9 cellular contexts compared by ENCODE assay signal in the genomic region with DNA sequence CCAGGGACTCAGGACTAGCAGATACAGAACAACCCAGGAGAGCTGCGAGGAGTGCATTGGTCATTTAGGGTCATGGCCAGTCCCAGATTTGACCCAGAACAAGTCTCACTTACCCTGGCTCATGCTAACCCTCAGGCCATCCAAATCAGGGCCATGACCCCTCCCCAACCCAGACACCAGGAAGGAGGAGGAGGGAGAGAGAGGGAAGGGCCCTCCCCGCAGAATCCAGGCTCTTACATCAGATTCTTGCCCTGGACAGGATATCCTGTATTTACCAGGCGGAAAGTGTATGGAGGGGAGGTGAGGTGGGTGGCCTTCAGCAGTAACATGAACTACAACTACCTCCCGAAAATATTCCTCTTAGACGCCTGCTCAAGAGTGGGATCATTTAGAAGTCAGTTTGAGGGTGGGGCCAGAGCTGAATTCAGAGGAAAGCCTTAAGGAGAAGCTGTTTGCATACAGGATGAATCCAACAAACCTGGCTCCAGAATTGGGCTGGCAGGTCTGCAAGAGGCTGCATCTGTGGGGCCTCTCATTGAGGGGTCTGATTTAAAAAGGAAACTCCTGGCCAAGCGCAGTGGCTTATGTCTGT. TPM values are rescaled to one million over a fixed set of nuclear protein-coding genes. Genes with fewer than 3 reads are reported as not detected.
DNase-seq lines count a peak whose midpoint lies in the region; ATAC-seq, FAIRE-seq and TF ChIP-seq lines count a peak whose summit lies in the region.
"Had no signal": no experiment of that assay in that cellular context is flagged by ENCODE, and none has a peak within 500 bp of the region (broad histone marks: within the 10 kb centered on the region; RNA-seq: fewer than 3 reads in every experiment).

No MANE protein-coding gene starts in this region.

- no peak for DNase-seq in PC-9
- no peak for DNase-seq in esophagus squamous epithelium (lab: John Stamatoyannopoulos, UW)
- DNase-seq in psoas muscle, result no peak
- no peak for DNase-seq in NK-92 treated with Interleukin-12 subunit alpha and Interleukin-12 subunit beta, amount 100 ng/mL, for 24 hours (lab: John Stamatoyannopoulos, UW)
- no peak for DNase-seq in NCI-H2171 (lab: John Stamatoyannopoulos, UW)
- DNase-seq in HTR-8/SVneo (ENCODE audit: insufficient read length, low spot score), result no peak

- CTCF ChIA-PET in PC-9 (lab: Charles Lee), result no interaction called here

- ATAC-seq in psoas muscle (no peak), GM19467 (IDR thresholded peaks at IDR 0.05; ENCODE audit: unreplicated experiment) (no peak)

- H3K4me1 ChIP-seq in ES-I3 (ENCODE audit: insufficient read depth, low read length) (peaks cover 27% of the 10 kb centered on the region), PC-9 (replicated peaks; ENCODE audit: insufficient read depth) (peaks cover 21% of the 10 kb centered on the region), esophagus squamous epithelium (peaks cover 20 to 75% (median 41%) of the 10 kb centered on the region in 3 donors), psoas muscle (peaks cover 15% of the 10 kb centered on the region)

- H2AFZ ChIP-seq in PC-9, result no peak overlapping the region

- no peak for FAIRE-seq in HTR-8/SVneo (lab: Jason Lieb, UNC)

- H3K9me2 ChIP-seq in PC-9 (ENCODE audit: insufficient read depth), result no peaks in the 10 kb centered on the region

- no TSS peak for BruUV-seq in PC-9 (replicated peaks; lab: Mats Ljungman, UMichigan)

- H3K27ac ChIP-seq in PC-9 (no peak overlapping the region), esophagus squamous epithelium (peak overlapping the region; percentile 46 to 92 (median 86)), psoas muscle (peak overlapping the region; percentile 79)

- peaks cover 2% of the 10 kb centered on the region; the same call in 1 of the 2 replicates for H4K20me1 ChIP-seq in PC-9 (ENCODE audit: insufficient read depth)

- H3K4me3 ChIP-seq in PC-9 (peak overlapping the region; percentile 95; the same call in 1 of the 2 replicates), esophagus squamous epithelium (peak overlapping the region in 3 of 4 donors; percentile 77 to 97 (median 88)), psoas muscle (peak overlapping the region; percentile 100)

- peaks cover 28% of the 10 kb centered on the region; the same call in 1 of the 2 replicates for H3F3A ChIP-seq in PC-9 (ENCODE audit: insufficient read depth, low read depth)

- H3K4me2 ChIP-seq in PC-9, result peak overlapping the region; percentile 97

- H3K36me3 ChIP-seq in ES-I3 (ENCODE audit: insufficient read depth, low read length) (peaks cover 18% of the 10 kb centered on the region; the same call in 1 of the 2 replicates), PC-9 (ENCODE audit: low read depth) (peaks cover 14% of the 10 kb centered on the region), esophagus squamous epithelium (peaks cover 5 to 33% (median 7%) of the 10 kb centered on the region in 3 donors), psoas muscle (ENCODE audit: insufficient read depth in 1 of 2, low read depth in 1 of 2) (peaks cover 0 to 36% of the 10 kb centered on the region in 2 donors)

- 42 to 64% methylated on average over 2 to 5 of the region's 6 CpGs for WGBS in esophagus squamous epithelium, 2 donors
- WGBS in psoas muscle, 3 donors, result 62 to 69% (median 64%) methylated on average over 6 of the region's 6 CpGs

- H3K79me2 ChIP-seq in PC-9 (ENCODE audit: low read depth), result peaks cover 21% of the 10 kb centered on the region

- intact Hi-C loops in PC-9 (cut with micrococcal nuclease; ENCODE audit: unreplicated experiment), result loop anchor here (2.0 to 5.0 kb wide), 2 partner anchors 151 to 342 kb away; partner anchors contain the start of gene NBR1
- intact Hi-C loops in esophagus squamous epithelium (cut with DNase I), result loop anchor here (10.0 kb wide), 1 partner anchor 105 kb away; the partner anchor contains the start of gene BRCA1
- intact Hi-C loops in psoas muscle (cut with DNase I), result loop anchor here in 1 of 2 donors (10.0 kb wide), 1 partner anchor 155 kb away; the partner anchor contains the start of gene NBR1

- peak overlapping the region; percentile 100 for H3K9ac ChIP-seq in ES-I3 (ENCODE audit: low read depth, low read length)

- TF ChIP-seq CTCF in PC-9 (conservative IDR thresholded peaks at IDR 0.05) (no peak), esophagus squamous epithelium (IDR thresholded peaks at IDR 0.05) (no peak), psoas muscle (IDR thresholded peaks at IDR 0.05) (no peak)

- no peak for TF ChIP-seq POLR2A in esophagus squamous epithelium (IDR thresholded peaks at IDR 0.05)

- H3K9me3 ChIP-seq in ES-I3 (ENCODE audit: control insufficient read depth, insufficient read depth, low read length) (no peaks in the 10 kb centered on the region), PC-9 (ENCODE audit: insufficient read depth, low read depth) (no peaks in the 10 kb centered on the region), esophagus squamous epithelium (no peaks in the 10 kb centered on the region), psoas muscle (no peaks in the 10 kb centered on the region)

- H3K27me3 ChIP-seq in PC-9 (ENCODE audit: insufficient read depth, low read depth), result no peaks in the 10 kb centered on the region
- no peaks in the 10 kb centered on the region for H3K27me3 ChIP-seq in esophagus squamous epithelium
- H3K27me3 ChIP-seq in psoas muscle (ENCODE audit: insufficient read depth in 3 of 3, low read length in 2 of 3), result peaks cover 0 to 3% (median 0%) of the 10 kb centered on the region in 3 donors

- POLR2A ChIA-PET in PC-9 (lab: Charles Lee; ENCODE audit: unreplicated experiment), result interaction anchor here (0.6 to 0.7 kb wide), 2 partner anchors 341 to 597 kb away, joined by 3 to 4 read pairs; partner anchors contain the start of gene CAVIN1

RNA-seq across cellular contexts. Expression of gene VAT1, which starts 2.1 kb away (rescaled TPM):
- 212 and 220 TPM in 2 replicates for total RNA-seq in PC-9 (2021)
- 100 to 1,000 TPM in 3 of 4 donors, 10 to 100 TPM in 1; 50.5 to 154 (median 110) TPM for total RNA-seq in esophagus squamous epithelium
- total RNA-seq in psoas muscle, result 10 to 100 TPM; 20.0 to 50.6 (median 34.1) TPM
- 10 to 100 TPM; 19.2 to 20.2 (median 19.7) TPM for polyA plus RNA-seq in psoas muscle

RNA-seq across cellular contexts. Expression of gene RND2, which starts 4.9 kb away (rescaled TPM):
- total RNA-seq in PC-9 (2021) (0.26 and 0.43 TPM in 2 replicates), esophagus squamous epithelium (under 1 TPM in 3 of 4 donors, not detected in 1; 0.30 to 0.76 (median 0.53) TPM), psoas muscle (under 1 TPM; 0.04 to 0.22 (median 0.16) TPM)
- polyA plus RNA-seq in psoas muscle, result under 1 TPM; 0.04 to 0.09 (median 0.04) TPM
- total RNA-seq: LHCN-M2 had no signal

RNA-seq across cellular contexts. Expression of gene IFI35, which starts 13.5 kb away (rescaled TPM):
- 19.7 and 22.1 TPM in 2 replicates for total RNA-seq in PC-9 (2021)
- 10 to 100 TPM in 3 of 4 donors, 1 to 10 TPM in 1; 5.9 to 24.4 (median 13.6) TPM for total RNA-seq in esophagus squamous epithelium
- total RNA-seq in psoas muscle, result 1 to 10 TPM; 4.6 to 6.5 (median 6.2) TPM
- 1 to 10 TPM; 4.2 to 7.8 (median 6.5) TPM for polyA plus RNA-seq in psoas muscle

RNA-seq across cellular contexts. Expression of gene RPL27, which starts 21.9 kb away (rescaled TPM):
- total RNA-seq in PC-9 (2021) (593 and 950 TPM in 2 replicates), esophagus squamous epithelium (1,000 to 10,000 TPM in 3 of 4 donors, 100 to 1,000 TPM in 1; 775 to 1,810 (median 1,289) TPM), psoas muscle (1,000 to 10,000 TPM in 1 of 4 donors, 100 to 1,000 TPM in 3; 506 to 1,045 (median 824) TPM)
- 1,000 to 10,000 TPM; 2,533 to 3,118 (median 2,913) TPM for polyA plus RNA-seq in psoas muscle

RNA-seq across cellular contexts. Expression of gene RUNDC1, which starts 39.8 kb away (rescaled TPM):
- total RNA-seq in PC-9 (2021), result 12.7 and 13.8 TPM in 2 replicates
- 1 to 10 TPM; 7.4 to 9.8 (median 8.5) TPM for total RNA-seq in esophagus squamous epithelium
- 10 to 100 TPM in 2 of 4 donors, 1 to 10 TPM in 2; 8.7 to 16.8 (median 12.8) TPM for total RNA-seq in psoas muscle
- 10 to 100 TPM; 10.4 to 17.8 (median 10.6) TPM for polyA plus RNA-seq in psoas muscle
